22 cellular contexts compared by ENCODE assay signal in the genomic region with DNA sequence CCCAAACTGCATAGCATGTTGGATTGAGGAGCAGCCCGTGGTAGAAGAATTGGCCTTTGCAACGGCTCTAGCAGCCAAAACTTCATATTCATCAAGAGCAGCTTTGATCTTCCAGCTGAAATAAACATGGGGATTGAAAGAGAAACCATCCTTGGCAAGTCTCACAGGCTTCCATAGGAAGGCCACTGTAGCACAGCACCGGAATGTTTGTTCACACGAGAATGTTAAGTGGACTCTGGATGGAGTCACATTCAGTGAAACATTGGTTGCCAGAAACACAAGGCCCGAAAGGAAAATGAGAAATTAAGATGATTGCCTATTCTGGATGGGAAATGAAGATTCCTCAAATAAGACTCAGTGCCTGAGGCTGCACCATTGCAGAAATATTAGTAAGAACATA.
"Had no signal": no experiment of that assay in that cellular context is flagged by ENCODE, and none has a peak within 500 bp of the region (broad histone marks: within the 10 kb centered on the region; RNA-seq: fewer than 3 reads in every experiment).

No MANE protein-coding gene starts in this region.

- ATAC-seq: activated CD4-positive, alpha-beta T cell treated with anti-CD3 and anti-CD28 coated beads for 36 hours; body of pancreas; gastrocnemius medialis; natural killer cell treated with Interleukin-12 subunit alpha and Interleukin-12 subunit beta and Interleukin-15 and Interleukin-18, amount 100 ng/mL, for 72 hours had no signal

- H2AFZ ChIP-seq: parathyroid adenoma had no signal

- DNase-seq: activated CD4-positive, alpha-beta memory T cell treated with anti-CD3 and anti-CD28 coated beads for 36 hours; activated CD4-positive, alpha-beta T cell treated with anti-CD3 and anti-CD28 coated beads for 36 hours; activated naive CD8-positive, alpha-beta T cell treated with anti-CD3 and anti-CD28 coated beads, Interleukin-2, amount 10 ng/mL, durations not matched to agents 7 days and 5 days; activated T-cell treated with anti-CD3 and anti-CD28 coated beads for 4 hours; amygdala; body of pancreas; central memory CD4-positive, alpha-beta T cell; colonic mucosa; endodermal cell; gastrocnemius medialis; head of caudate nucleus; lower lobe of right lung; stimulated activated CD4-positive, alpha-beta T cell treated with anti-CD3 and anti-CD28 coated beads, Interleukin-2, amount 100 ng/mL, for 24 hours; trophoblast cell had no signal

- H3K27me3 ChIP-seq: body of pancreas, colonic mucosa, gastrocnemius medialis, suprapubic skin, vagina had no signal

- H3K9ac ChIP-seq: parathyroid adenoma had no signal

- H3K36me3 ChIP-seq: colonic mucosa, gastrocnemius medialis, lower lobe of right lung, neutrophil, suprapubic skin, vagina, WERI-Rb-1 had no signal

- FAIRE-seq: keratinocyte had no signal

- H3K4me1 ChIP-seq: body of pancreas, colonic mucosa, gastrocnemius medialis, lower lobe of right lung, parathyroid adenoma, suprapubic skin, vagina had no signal

- H3K79me2 ChIP-seq: parathyroid adenoma had no signal

- H3K27ac ChIP-seq: body of pancreas, colonic mucosa, epithelial cell of prostate, gastrocnemius medialis, lower lobe of right lung, neutrophil, parathyroid adenoma, suprapubic skin, vagina, WERI-Rb-1 had no signal

- H3K4me3 ChIP-seq: body of pancreas, colonic mucosa, gastrocnemius medialis, lower lobe of right lung, suprapubic skin, vagina had no signal

- H3K9me3 ChIP-seq: body of pancreas, colonic mucosa, gastrocnemius medialis, lower lobe of right lung, neutrophil, suprapubic skin, vagina had no signal
